ENCODE assay signal across 19 cellular contexts in genomic region chr10:124376411-124376810, GRCh38. TPM values are rescaled to one million over a fixed set of nuclear protein-coding genes. Genes with fewer than 3 reads are reported as not detected.
DNase-seq lines count a peak whose midpoint lies in the region; ATAC-seq and TF ChIP-seq lines count a peak whose summit lies in the region.
"Had no signal": no experiment of that assay in that cellular context is flagged by ENCODE, and none has a peak within 500 bp of the region (broad histone marks: within the 10 kb centered on the region; RNA-seq: fewer than 3 reads in every experiment).

No MANE protein-coding gene starts in this region.

- dilution Hi-C loops in IMR-90 (cut with HindIII; ENCODE audit: low sequenced_read_pairs, unreplicated experiment): loop anchor here (25.0 kb wide), 1 partner anchor 389 kb away; no protein-coding TSS in a partner anchor

- peak overlapping the region; percentile 0 for H2AFZ ChIP-seq in IMR-90 (replicated peaks; ENCODE audit: low read length, poor library complexity)
- H2AFZ ChIP-seq: GM23338 had no signal

- no peak overlapping the region for H2BK120ac ChIP-seq in IMR-90 (ENCODE audit: low read depth, low read length)

- H4K91ac ChIP-seq in IMR-90 (ENCODE audit: insufficient read depth, low read depth, low read length): no peak overlapping the region

- H3K4me3 Mint-ChIP-seq in osteocyte (ENCODE audit: unreplicated experiment): no peak overlapping the region
- H3K4me3 Mint-ChIP-seq: B cell; CD4-positive, alpha-beta memory T cell; GM23338; HFFc6 had no signal

- no peak overlapping the region; a peak in 1 of 22 replicates for H3K27ac ChIP-seq in BLaER1 treated with 17β-estradiol and CSF1 and Interleukin-3, amounts not matched to agents 10 nM and 100 nM
- H3K27ac ChIP-seq in IMR-90 (ENCODE audit: insufficient read depth, low read length): no peak overlapping the region
- no peak overlapping the region for H3K27ac ChIP-seq in sigmoid colon

- H3K9me1 ChIP-seq in IMR-90 (ENCODE audit: insufficient read depth, low read length): no peaks in the 10 kb centered on the region

- no peak for TF ChIP-seq POLR2A in IMR-90 (IDR thresholded peaks at IDR 0.05; ENCODE audit: low read depth, low read length)
- TF ChIP-seq POLR2A in sigmoid colon (IDR thresholded peaks at IDR 0.05): no peak

- peaks cover 4 to 20% (median 17%) of the 10 kb centered on the region in 11 experiments; a peak in 18 of 22 replicates for H3K27me3 ChIP-seq in BLaER1 treated with 17β-estradiol and CSF1 and Interleukin-3, amounts not matched to agents 10 nM and 100 nM
- H3K27me3 ChIP-seq in IMR-90 (ENCODE audit: control insufficient read depth, insufficient read depth, low read length) (peaks cover 14% of the 10 kb centered on the region), sigmoid colon (peaks cover 0 to 3% (median 0%) of the 10 kb centered on the region in 3 donors)

- H4K8ac ChIP-seq in IMR-90 (ENCODE audit: low read depth in 2 of 2, low read length in 2 of 2): no peak overlapping the region

- no peak for ATAC-seq in IMR-90 (ENCODE audit: low read depth)
- ATAC-seq in HG02763 (IDR thresholded peaks at IDR 0.05; ENCODE audit: unreplicated experiment): no peak
- ATAC-seq: GM23338 had no signal

- no peak overlapping the region for H3K18ac ChIP-seq in IMR-90 (ENCODE audit: low read depth, low read length)

- CTCF ChIA-PET in IMR-90 (lab: Yijun Ruan, JAX): no interaction called here

- H3K4me1 Mint-ChIP-seq in osteocyte (ENCODE audit: unreplicated experiment): peaks cover 4% of the 10 kb centered on the region
- H3K4me1 Mint-ChIP-seq: B cell had no signal

- POLR2A ChIA-PET in IMR-90 (lab: Charles Lee; ENCODE audit: unreplicated experiment): no interaction called here

- H2BK5ac ChIP-seq in IMR-90 (ENCODE audit: low read depth, low read length, poor library complexity, severe bottlenecking): no peak overlapping the region

- H2BK15ac ChIP-seq in IMR-90 (ENCODE audit: low read depth, low read length): no peak overlapping the region

- H2AK5ac ChIP-seq in IMR-90 (ENCODE audit: low read depth, low read length): no peak overlapping the region

- no peak for TF ChIP-seq RAD21 in IMR-90 (IDR thresholded peaks at IDR 0.05; ENCODE audit: low read length)

- H3K56ac ChIP-seq in IMR-90 (ENCODE audit: extremely low read depth, insufficient read depth, low read length): no peak overlapping the region

- H3K79me1 ChIP-seq in IMR-90 (ENCODE audit: low read depth in 1 of 2, low read length in 2 of 2): no peaks in the 10 kb centered on the region

- H3K36me3 Mint-ChIP-seq in osteocyte (ENCODE audit: unreplicated experiment): no peaks in the 10 kb centered on the region
- H3K36me3 Mint-ChIP-seq: CD4-positive, alpha-beta memory T cell had no signal

- no peak overlapping the region for H3K27ac Mint-ChIP-seq in osteocyte (ENCODE audit: unreplicated experiment)
- H3K27ac Mint-ChIP-seq: B cell; CD4-positive, alpha-beta memory T cell; GM23338; HFFc6 had no signal

- intact Hi-C loops in IMR-90 (cut with micrococcal nuclease): no loop called here
- intact Hi-C loops in sigmoid colon (cut with DNase I): no loop called here

- H3K23ac ChIP-seq in IMR-90 (ENCODE audit: low read depth, low read length): no peak overlapping the region

- H4K20me1 ChIP-seq in BLaER1 treated with 17β-estradiol and CSF1 and Interleukin-3, amounts not matched to agents 10 nM and 100 nM: no peaks in the 10 kb centered on the region
- no peaks in the 10 kb centered on the region for H4K20me1 ChIP-seq in IMR-90 (ENCODE audit: insufficient read depth, low read length)

- peaks cover 39% of the 10 kb centered on the region for H3K27me3 Mint-ChIP-seq in osteocyte (ENCODE audit: unreplicated experiment)

- DNase-seq in IMR-90: no peak
- DNase-seq in islet precursor cell: peak; percentile 8
- peak; percentile 28 for DNase-seq in sigmoid colon
- no peak for DNase-seq in GF-D8 (lab: John Stamatoyannopoulos, UW)
- DNase-seq in D341Med (ENCODE audit: low spot score): no peak
- DNase-seq in osteocyte (ENCODE audit: extremely low spot score, unreplicated experiment): no peak
- DNase-seq: C1 segment of cervical spinal cord; Calu3; CD4-positive, alpha-beta memory T cell; COR-L47; DMS153; DND-41; GDM1; HFFc6 had no signal

- no peaks in the 10 kb centered on the region for H3K9me3 Mint-ChIP-seq in osteocyte (ENCODE audit: unreplicated experiment)
- H3K9me3 Mint-ChIP-seq: CD4-positive, alpha-beta memory T cell; HFFc6 had no signal

- no peak for TF ChIP-seq EP300 in sigmoid colon (IDR thresholded peaks at IDR 0.05)

- H3K4me3 ChIP-seq in BLaER1 treated with 17β-estradiol and CSF1 and Interleukin-3, amounts not matched to agents 10 nM and 100 nM: no peak overlapping the region
- H3K4me3 ChIP-seq in IMR-90 (ENCODE audit: insufficient read depth, low read depth, low read length): no peak overlapping the region
- no peak overlapping the region for H3K4me3 ChIP-seq in sigmoid colon
- H3K4me3 ChIP-seq: GM23338, HAP-1 had no signal

- no peak overlapping the region for H3K4ac ChIP-seq in IMR-90 (ENCODE audit: low read depth, low read length)

- peaks cover 22 to 74% (median 57%) of the 10 kb centered on the region in 10 experiments for H3K4me1 ChIP-seq in BLaER1 treated with 17β-estradiol and CSF1 and Interleukin-3, amounts not matched to agents 10 nM and 100 nM
- no peaks in the 10 kb centered on the region for H3K4me1 ChIP-seq in IMR-90 (ENCODE audit: control insufficient read depth, insufficient read depth, low read length)
- no peaks in the 10 kb centered on the region for H3K4me1 ChIP-seq in sigmoid colon
- H3K4me1 ChIP-seq: HAP-1 had no signal

- no TSS peak for BruUV-seq in IMR-90 (replicated peaks; lab: Mats Ljungman, UMichigan)

- no peak overlapping the region for H3K14ac ChIP-seq in IMR-90 (replicated peaks; ENCODE audit: low read depth, low read length)

- peaks cover 9 to 17% (median 15%) of the 10 kb centered on the region in 11 experiments; a peak in 21 of 22 replicates for H3K9me3 ChIP-seq in BLaER1 treated with 17β-estradiol and CSF1 and Interleukin-3, amounts not matched to agents 10 nM and 100 nM (replicated peaks in 1 of 11)
- H3K9me3 ChIP-seq in IMR-90 (ENCODE audit: control insufficient read depth, insufficient read depth, low read length) (no peaks in the 10 kb centered on the region), sigmoid colon (no peaks in the 10 kb centered on the region)
- H3K9me3 ChIP-seq: HAP-1 had no signal

- no peak overlapping the region for H3K9ac ChIP-seq in BLaER1 treated with 17β-estradiol and CSF1 and Interleukin-3, amounts not matched to agents 10 nM and 100 nM
- H3K9ac ChIP-seq in IMR-90 (ENCODE audit: low read depth, low read length): no peak overlapping the region

- 73% methylated on average over 3 of the region's 9 CpGs; no CpG with 5 or more reads in 1 of the 2 experiments for WGBS in IMR-90 (ENCODE audit: extremely low coverage in 2 of 2, insufficient read length in 1 of 2), 2 experiments
- 87 to 89% methylated on average over 9 of the region's 9 CpGs for WGBS in sigmoid colon, 2 donors

- no peak overlapping the region for H4K5ac ChIP-seq in IMR-90 (ENCODE audit: low read depth, low read length)

- in situ Hi-C loops in IMR-90 (cut with MboI; ENCODE audit: low sequenced_read_pairs): loop anchor here (25.0 kb wide), 1 partner anchor 1239 kb away; the partner anchor contains the start of genes HMX2 and HMX3

- 0 out of 22 replicates have a peak, but pooled peaks cover 0 to 8% (median 0%) of the 10 kb centered on the region in 11 experiments for H3K36me3 ChIP-seq in BLaER1 treated with 17β-estradiol and CSF1 and Interleukin-3, amounts not matched to agents 10 nM and 100 nM
- H3K36me3 ChIP-seq in IMR-90 (ENCODE audit: control insufficient read depth, insufficient read depth, low read length) (no peaks in the 10 kb centered on the region), sigmoid colon (no peaks in the 10 kb centered on the region)
- H3K36me3 ChIP-seq: HAP-1 had no signal

- H3K4me2 ChIP-seq in BLaER1 treated with 17β-estradiol and CSF1 and Interleukin-3, amounts not matched to agents 10 nM and 100 nM: peak overlapping the region in 9 of 11 experiments; percentile 14 to 91 (median 52); a peak in 16 of 22 replicates
- H3K4me2 ChIP-seq in IMR-90 (ENCODE audit: low read depth, low read length): no peak overlapping the region
- H3K4me2 ChIP-seq: GM23338 had no signal

- no peak overlapping the region for H2AK9ac ChIP-seq in IMR-90 (replicated peaks; ENCODE audit: low read depth, low read length, poor library complexity)

- H2BK20ac ChIP-seq in IMR-90 (ENCODE audit: low read depth, low read length): no peak overlapping the region

- TF ChIP-seq CTCF in IMR-90 (conservative IDR thresholded peaks at IDR 0.05; ENCODE audit: low read depth, low read length) (no peak), sigmoid colon (IDR thresholded peaks at IDR 0.05) (no peak), osteocyte (IDR thresholded peaks at IDR 0.05) (no peak)

TF ChIP-seq in IMR-90, 13 proteins besides CTCF, POLR2A, EP300 and RAD21 (continues in another document):
- no peak for TF ChIP-seq NFE2L2 (IDR thresholded peaks at IDR 0.05; ENCODE audit: low read depth, low read length)
- TF ChIP-seq MXI1 (IDR thresholded peaks at IDR 0.05; ENCODE audit: borderline replicate concordance, low read depth, low read length): no peak
- TF ChIP-seq ELK1 (IDR thresholded peaks at IDR 0.05; ENCODE audit: borderline replicate concordance, low read depth, low read length): no peak
- TF ChIP-seq CEBPB (IDR thresholded peaks at IDR 0.05; ENCODE audit: low read depth, low read length): no peak
- no peak for TF ChIP-seq FOS (IDR thresholded peaks at IDR 0.05; ENCODE audit: low read depth, low read length)
- TF ChIP-seq SMC3 (IDR thresholded peaks at IDR 0.05; ENCODE audit: low read depth, low read length): no peak
- no peak for TF ChIP-seq RFX5 (IDR thresholded peaks at IDR 0.05; ENCODE audit: low read depth, low read length)

RNA-seq across cellular contexts. Expression of gene OAT, which starts 42.3 kb away (rescaled TPM):
- 152 and 190 TPM in 2 replicates for total RNA-seq in IMR-90 (2012; rRNA removed)
- polyA plus RNA-seq in IMR-90 (2012; rRNA removed): 85.1 and 110 TPM in 2 replicates
- polyA plus RNA-seq in IMR-90 (2012; cell fraction: cytosol; rRNA removed): 26.7 and 38.0 TPM in 2 replicates
- polyA plus RNA-seq in IMR-90 (2012; cell fraction: nucleus; rRNA removed; ENCODE audit: low replicate concordance): 9.3 and 67.6 TPM in 2 replicates
- total RNA-seq in sigmoid colon: 100 to 1,000 TPM; 117 to 147 (median 131) TPM
- polyA plus RNA-seq in sigmoid colon: 10 to 100 TPM; 37.9 to 82.8 (median 54.7) TPM
- total RNA-seq in osteocyte: 113 and 122 TPM in 2 replicates

Comparison
In these comparisons a context has a peak if more than half of its experiments do, and no peak if none do; other contexts are left out.
1. DNase-seq: peak in islet precursor cell (single experiment) and sigmoid colon (single experiment); none in IMR-90 (single experiment), GF-D8 (single experiment), D341Med (single experiment) and osteocyte (single experiment).